In the genomic region with DNA sequence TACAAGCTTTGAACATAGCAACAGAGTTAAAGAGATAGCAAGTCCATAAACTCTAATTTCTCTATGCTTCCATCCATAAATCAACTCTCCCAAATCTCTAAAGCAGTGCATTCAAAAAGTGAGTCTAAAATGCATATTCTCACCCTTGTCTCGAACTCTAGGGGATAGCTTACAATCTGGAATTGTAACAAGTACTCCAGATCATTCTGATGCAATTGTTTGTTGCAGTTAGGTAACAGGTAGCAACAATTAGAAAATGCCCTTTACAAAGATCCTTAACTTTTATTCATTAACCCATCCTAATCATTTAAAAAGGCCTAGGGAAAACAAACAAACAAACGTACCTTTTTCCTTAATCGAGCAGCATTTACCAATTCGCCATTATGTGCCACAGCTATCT, we compare ENCODE assay signal across 19 cellular contexts. TPM values are rescaled to one million over a fixed set of nuclear protein-coding genes. Genes with fewer than 3 reads are reported as not detected.
DNase-seq lines count a peak whose midpoint lies in the region; ATAC-seq, FAIRE-seq and TF ChIP-seq lines count a peak whose summit lies in the region.
"Had no signal": no experiment of that assay in that cellular context is flagged by ENCODE, and none has a peak within 500 bp of the region (broad histone marks: within the 10 kb centered on the region; RNA-seq: fewer than 3 reads in every experiment).

No MANE protein-coding gene starts in this region.

- no peak for FAIRE-seq in K562 (lab: Jason Lieb, UNC)
- FAIRE-seq: GM12892 had no signal

- no peak for DNase-seq in GM23338 (ENCODE audit: low spot score)
- DNase-seq in H9: no peak
- DNase-seq in K562 (ENCODE audit: extremely low read depth in 1 of 4, low spot score in 3 of 4): no peak
- DNase-seq in left lobe of liver (ENCODE audit: low spot score): no peak
- DNase-seq in HK-2 (ENCODE audit: unreplicated experiment): no peak
- DNase-seq in NCI-H82 (lab: John Stamatoyannopoulos, UW): no peak
- no peak for DNase-seq in nucleus accumbens (lab: John Stamatoyannopoulos, UW)
- DNase-seq: Caco-2; CD4-positive, CD25-positive, alpha-beta regulatory T cell; CD8-positive, alpha-beta T cell; DMS153; DND-41; GM23248 had no signal

- H3K27me3 Mint-ChIP-seq in GM23338 (ENCODE audit: insufficient read depth, low read depth, poor library complexity) (peaks cover 2% of the 10 kb centered on the region), H9 (ENCODE audit: low read depth) (no peaks in the 10 kb centered on the region)
- H3K27me3 Mint-ChIP-seq: B cell; CD4-positive, CD25-positive, alpha-beta regulatory T cell had no signal

- H3K27ac ChIP-seq in GM23338 (ENCODE audit: low read depth): no peak overlapping the region
- H3K27ac ChIP-seq in H9 (ENCODE audit: insufficient read length, low read depth, low read length): no peak overlapping the region
- no peak overlapping the region for H3K27ac ChIP-seq in K562 (ENCODE audit: extremely low read depth, low read depth, low read length)
- H3K27ac ChIP-seq: BLaER1, C4-2B, GM23248 had no signal

- H3K4me3 ChIP-seq in GM23338: no peak overlapping the region
- no peak overlapping the region for H3K4me3 ChIP-seq in K562
- H3K4me3 ChIP-seq: BLaER1, GM23248, HAP-1 had no signal

- H3K56ac ChIP-seq in H9 (ENCODE audit: insufficient read length, low read depth, low read length): no peak overlapping the region

- TF ChIP-seq RAD21 in K562 (CRISPR knock-in tag; conservative IDR thresholded peaks at IDR 0.05 in 1 of 2, IDR thresholded peaks at IDR 0.05 in 1 of 2): no peak

- H4K5ac ChIP-seq in H9 (ENCODE audit: insufficient read length, low read depth, low read length): no peak overlapping the region

- no CpG with 5 or more reads among the region's 4 CpGs for WGBS in H9 (ENCODE audit: extremely low coverage, insufficient read length, low lambda C conversion rate)
- WGBS in K562 (ENCODE audit: insufficient coverage, low coverage, missing lambda C conversion rate): 90% methylated on average over 4 of the region's 4 CpGs

- ATAC-seq in GM23338 (no peak), K562 (no peak), left lobe of liver (peak; percentile 64), GM19035 (IDR thresholded peaks at IDR 0.05; ENCODE audit: unreplicated experiment) (no peak)
- ATAC-seq: CD8-positive, alpha-beta T cell had no signal

- no peak for TF ChIP-seq POLR2A in K562 (conservative IDR thresholded peaks at IDR 0.05)

- H3K4me1 ChIP-seq in GM23338 (ENCODE audit: insufficient read depth) (peaks cover 31% of the 10 kb centered on the region), H9 (ENCODE audit: insufficient read depth, low read length) (no peaks in the 10 kb centered on the region; the same call in 1 of the 2 replicates), K562 (replicated peaks in 1 of 2; ENCODE audit: control insufficient read depth in 2 of 2, insufficient read depth in 2 of 2, low read length in 2 of 2) (no peaks in the 10 kb centered on the region)

- H3K14ac ChIP-seq in H9 (ENCODE audit: insufficient read depth, low read length): no peak overlapping the region

- H2BK20ac ChIP-seq in H9 (ENCODE audit: low read depth, low read length, poor library complexity, severe bottlenecking): no peak overlapping the region

- H3K9me3 Mint-ChIP-seq in GM23338 (no peaks in the 10 kb centered on the region), H9 (no peaks in the 10 kb centered on the region)
- H3K9me3 Mint-ChIP-seq: CD4-positive, CD25-positive, alpha-beta regulatory T cell; CD8-positive, alpha-beta T cell had no signal

- no peak overlapping the region for H2BK120ac ChIP-seq in H9 (ENCODE audit: low read depth, low read length, poor library complexity, severe bottlenecking)

- TF ChIP-seq CTCF in GM23338 (conservative IDR thresholded peaks at IDR 0.05; ENCODE audit: low read depth in 2 of 2): no peak
- TF ChIP-seq CTCF in H9 (conservative IDR thresholded peaks at IDR 0.05): no peak
- TF ChIP-seq CTCF in K562 (IDR thresholded peaks at IDR 0.05 in 2 of 3, conservative IDR thresholded peaks at IDR 0.05 in 1 of 3; ENCODE audit: insufficient read depth in 2 of 3, low read depth in 1 of 3, low read length in 3 of 3): no peak

- H2BK15ac ChIP-seq in H9 (ENCODE audit: low read depth, low read length): no peak overlapping the region

- no peak overlapping the region for H3T11ph ChIP-seq in H9 (ENCODE audit: low read length)

- no peak for TF ChIP-seq EP300 in K562 (IDR thresholded peaks at IDR 0.05; ENCODE audit: low read length)

- no peak overlapping the region for H3K4ac ChIP-seq in H9 (ENCODE audit: low read depth, low read length)

- no peaks in the 10 kb centered on the region for H3K9me1 ChIP-seq in K562 (ENCODE audit: control insufficient read depth, insufficient read depth, low read length)

- H3K4me3 Mint-ChIP-seq in GM23338: no peak overlapping the region
- H3K4me3 Mint-ChIP-seq in H9: no peak overlapping the region
- H3K4me3 Mint-ChIP-seq: B cell; CD4-positive, CD25-positive, alpha-beta regulatory T cell; CD8-positive, alpha-beta T cell had no signal

- POLR2A ChIA-PET in K562 (lab: Yijun Ruan, JAX): no interaction called here

- peaks cover 58% of the 10 kb centered on the region for H3K36me3 Mint-ChIP-seq in GM23338 (ENCODE audit: low read depth)
- peaks cover 27 to 61% (median 55%) of the 10 kb centered on the region in 3 experiments for H3K36me3 Mint-ChIP-seq in H9 (ENCODE audit: insufficient read depth in 1 of 3, low read depth in 3 of 3)

- H3K9me2 ChIP-seq in GM23338 (ENCODE audit: insufficient read depth): no peaks in the 10 kb centered on the region

- H3K4me2 ChIP-seq in GM23338 (no peak overlapping the region), H9 (ENCODE audit: insufficient read depth, insufficient read length, low read length) (no peak overlapping the region), K562 (ENCODE audit: insufficient read depth, low read length) (no peak overlapping the region)
- H3K4me2 ChIP-seq: BLaER1 had no signal

- H3K9ac ChIP-seq in H9 (ENCODE audit: extremely low read depth, insufficient read length, low read length) (no peak overlapping the region), K562 (ENCODE audit: insufficient read depth in 1 of 2, low read depth in 2 of 2, low read length in 2 of 2) (no peak overlapping the region)
- H3K9ac ChIP-seq: BLaER1, GM23248 had no signal

- no peak overlapping the region for H4K91ac ChIP-seq in H9 (ENCODE audit: insufficient read length, low read depth, low read length)

- H3K27ac Mint-ChIP-seq in GM23338: peak overlapping the region; percentile 67
- H3K27ac Mint-ChIP-seq in H9: peak overlapping the region in 2 of 3 experiments; percentile 22 to 58; a peak in 2 of 7 replicates
- H3K27ac Mint-ChIP-seq: B cell; CD4-positive, CD25-positive, alpha-beta regulatory T cell; CD8-positive, alpha-beta T cell had no signal

- H3K18ac ChIP-seq in H9 (ENCODE audit: insufficient read length, low read depth, low read length): no peak overlapping the region

- no peak overlapping the region for H4K8ac ChIP-seq in H9 (replicated peaks; ENCODE audit: insufficient read length, low read depth, low read length)

- H3K79me1 ChIP-seq in H9 (ENCODE audit: insufficient read depth, low read depth, low read length, poor library complexity, severe bottlenecking): peaks cover 4% of the 10 kb centered on the region

- in situ Hi-C loops in K562 (cut with MboI): no loop called here

- no peaks in the 10 kb centered on the region for H3K9me3 ChIP-seq in H9 (ENCODE audit: control insufficient read depth, low read depth, low read length)
- H3K9me3 ChIP-seq in K562 (replicated peaks; ENCODE audit: control insufficient read depth, insufficient read depth, low read depth, low read length): no peaks in the 10 kb centered on the region
- H3K9me3 ChIP-seq: BLaER1, Caco-2, HAP-1 had no signal

- H3K36me3 ChIP-seq in GM23338 (ENCODE audit: insufficient read depth) (peaks cover 16% of the 10 kb centered on the region; the same call in 1 of the 2 replicates), K562 (ENCODE audit: control insufficient read depth, insufficient read depth, low read length) (peaks cover 72% of the 10 kb centered on the region)

- no peak overlapping the region for H3K23ac ChIP-seq in H9 (ENCODE audit: insufficient read length, low read depth, low read length)

- H3K79me2 ChIP-seq in GM23338 (replicated peaks; ENCODE audit: insufficient read depth) (peaks cover 50% of the 10 kb centered on the region), H9 (ENCODE audit: insufficient read depth, low read length) (peaks cover 9% of the 10 kb centered on the region; the same call in 1 of the 2 replicates), K562 (ENCODE audit: control insufficient read depth, insufficient read depth, low read length) (peaks cover 33% of the 10 kb centered on the region)

- H3K23me2 ChIP-seq in H9 (ENCODE audit: insufficient read length, low read depth, low read length, poor library complexity, severe bottlenecking): no peaks in the 10 kb centered on the region

- CTCF ChIA-PET in K562 (lab: Yijun Ruan, JAX; ENCODE audit: low intra/inter-chr PET ratio): no interaction called here

- no peaks in the 10 kb centered on the region for H3K27me3 ChIP-seq in GM23338 (ENCODE audit: insufficient read depth)
- H3K27me3 ChIP-seq in H9 (ENCODE audit: insufficient read depth, low read length): no peaks in the 10 kb centered on the region
- H3K27me3 ChIP-seq in K562 (ENCODE audit: control insufficient read depth in 2 of 2, insufficient read depth in 2 of 2, low read length in 2 of 2): no peaks in the 10 kb centered on the region
- H3K27me3 ChIP-seq: BLaER1 had no signal

- H3F3A ChIP-seq in GM23338 (replicated peaks; ENCODE audit: low read depth): no peaks in the 10 kb centered on the region

- BruUV-seq in K562 (replicated peaks; lab: Mats Ljungman, UMichigan): no TSS peak

- H2BK5ac ChIP-seq in H9 (ENCODE audit: insufficient read length, low read length): no peak overlapping the region

- H3K4me1 Mint-ChIP-seq in GM23338 (peaks cover 36% of the 10 kb centered on the region), H9 (peaks cover 25 to 33% of the 10 kb centered on the region in 2 experiments)
- H3K4me1 Mint-ChIP-seq: B cell had no signal

- no peak overlapping the region for H2AK5ac ChIP-seq in H9 (ENCODE audit: insufficient read length, low read length)

- H4K20me1 ChIP-seq in GM23338 (replicated peaks; ENCODE audit: insufficient read depth): peaks cover 15% of the 10 kb centered on the region; the same call in 1 of the 2 replicates
- H4K20me1 ChIP-seq in H9 (ENCODE audit: control insufficient read depth, insufficient read depth, insufficient read length): no peaks in the 10 kb centered on the region
- H4K20me1 ChIP-seq in K562 (replicated peaks; ENCODE audit: control insufficient read depth, insufficient read depth, low read length): no peaks in the 10 kb centered on the region

- H2AFZ ChIP-seq in GM23338 (no peak overlapping the region), H9 (ENCODE audit: low read length) (no peak overlapping the region), K562 (ENCODE audit: low read depth, low read length) (no peak overlapping the region)
- H2AFZ ChIP-seq: GM23248 had no signal

- intact Hi-C loops in K562 (cut with micrococcal nuclease): no loop called here

- no peak overlapping the region for H2BK12ac ChIP-seq in H9 (ENCODE audit: insufficient read length, low read depth, low read length)

RNA-seq across cellular contexts. Expression of a gene that starts 18.9 kb away (rescaled TPM):
- total RNA-seq in GM23338 (2014; rRNA removed; shearing (Covaris generic)): 10.8 and 12.2 TPM in 2 replicates
- 35.6 and 38.4 TPM in 2 replicates for polyA plus RNA-seq in GM23338 (2016; fragmentation: Nextera tagmentation; extraction: Ambion mirVana)
- 11.6 and 12.9 TPM in 2 replicates for total RNA-seq in H9 (2021)
- 23.6 and 58.4 TPM in 2 replicates for total RNA-seq in K562 (2011; cell fraction: chromatin; rRNA removed; ENCODE audit: low replicate concordance)
- 11.5 and 13.7 TPM in 2 replicates for total RNA-seq in K562 (2011; cell fraction: nucleolus; rRNA removed)
- total RNA-seq in K562 (2011; cell fraction: nucleoplasm; rRNA removed): 23.2 and 30.4 TPM in 2 replicates
- total RNA-seq in K562 (2014; rRNA removed): 7.7 and 11.1 TPM in 2 replicates
- 16.2 and 19.7 TPM in 2 replicates for total RNA-seq in K562 (2014; rRNA removed; fragmentation: Illumina TruSeq; extraction: Trizol)
- 12.6 and 13.7 TPM in 2 replicates for total RNA-seq in K562 (2015; rRNA removed; fragmentation: Illumina TruSeq; extraction: Trizol)
- total RNA-seq in K562 (2021): 9.3 and 14.1 TPM in 2 replicates
- polyA plus RNA-seq in K562 (2011; rRNA removed): 20.3 and 25.0 TPM in 2 replicates
- 4.5 and 11.3 TPM in 2 replicates for polyA plus RNA-seq in K562 (2011; cell fraction: cytosol; rRNA removed)
- polyA plus RNA-seq in K562 (2011; cell fraction: nucleus; rRNA removed): 14.2 and 26.2 TPM in 2 replicates
- polyA plus RNA-seq in K562 (2012): 6.4 and 6.5 TPM in 2 replicates
- polyA plus RNA-seq in K562 (2014; fragmentation: Illumina TruSeq; extraction: Trizol): 11.2 and 11.4 TPM in 2 replicates
- polyA plus RNA-seq in K562 (2014; fragmentation: Nextera tagmentation; extraction: Ambion mirVana): 10 to 100 TPM; 16.8 to 29.7 TPM
- polyA plus RNA-seq in K562 (2014; rRNA removed): 8.6 and 8.8 TPM in 2 replicates
- polyA minus RNA-seq in K562 (2011; rRNA and poly(A)+ RNA removed): 40.2 and 41.6 TPM in 2 replicates
- polyA minus RNA-seq in K562 (2011; cell fraction: cytosol; rRNA and poly(A)+ RNA removed): 6.3 and 9.5 TPM in 2 replicates
- 17.1 and 32.8 TPM in 2 replicates for polyA minus RNA-seq in K562 (2011; cell fraction: nucleus; rRNA and poly(A)+ RNA removed)
- total RNA-seq in left lobe of liver: 5.4 TPM

RNA-seq across cellular contexts. Expression of a gene that starts 29.3 kb away (rescaled TPM):
- total RNA-seq in GM23338 (2014; rRNA removed; shearing (Covaris generic)): 87.4 and 96.8 TPM in 2 replicates
- polyA plus RNA-seq in GM23338 (2016; fragmentation: Nextera tagmentation; extraction: Ambion mirVana) (56.3 and 63.0 TPM in 2 replicates), K562 (2011; rRNA removed) (59.3 and 64.8 TPM in 2 replicates), K562 (2014; fragmentation: Illumina TruSeq; extraction: Trizol) (53.3 and 57.2 TPM in 2 replicates), K562 (2014; fragmentation: Nextera tagmentation; extraction: Ambion mirVana) (10 to 100 TPM; 49.3 to 55.5 TPM), K562 (2014; rRNA removed) (36.2 and 41.7 TPM in 2 replicates)
- total RNA-seq in H9 (2021) (77.1 and 83.2 TPM in 2 replicates), K562 (2014; rRNA removed) (45.7 and 50.3 TPM in 2 replicates), K562 (2014; rRNA removed; fragmentation: Illumina TruSeq; extraction: Trizol) (70.9 and 73.9 TPM in 2 replicates), K562 (2015; rRNA removed; fragmentation: Illumina TruSeq; extraction: Trizol) (52.1 and 55.4 TPM in 2 replicates), K562 (2021) (75.5 and 75.8 TPM in 2 replicates), left lobe of liver (4.7 TPM)
- 16.8 and 38.4 TPM in 2 replicates for total RNA-seq in K562 (2011; cell fraction: chromatin; rRNA removed; ENCODE audit: low replicate concordance)
- 8.3 and 12.4 TPM in 2 replicates for total RNA-seq in K562 (2011; cell fraction: nucleolus; rRNA removed)
- total RNA-seq in K562 (2011; cell fraction: nucleoplasm; rRNA removed): 18.7 and 34.4 TPM in 2 replicates
- 11.1 and 20.7 TPM in 2 replicates for polyA plus RNA-seq in K562 (2011; cell fraction: cytosol; rRNA removed)
- 25.7 and 27.4 TPM in 2 replicates for polyA plus RNA-seq in K562 (2011; cell fraction: nucleus; rRNA removed)
- polyA plus RNA-seq in K562 (2012): 24.5 and 35.5 TPM in 2 replicates
- 63.7 and 64.8 TPM in 2 replicates for polyA minus RNA-seq in K562 (2011; rRNA and poly(A)+ RNA removed)
- polyA minus RNA-seq in K562 (2011; cell fraction: cytosol; rRNA and poly(A)+ RNA removed): 35.0 and 42.0 TPM in 2 replicates
- polyA minus RNA-seq in K562 (2011; cell fraction: nucleus; rRNA and poly(A)+ RNA removed): 14.9 and 27.1 TPM in 2 replicates

RNA-seq across cellular contexts. Expression of a gene that starts 29.9 kb away (rescaled TPM):
- total RNA-seq in GM23338 (2014; rRNA removed; shearing (Covaris generic)): 366 and 390 TPM in 2 replicates
- polyA plus RNA-seq in GM23338 (2016; fragmentation: Nextera tagmentation; extraction: Ambion mirVana): 260 and 300 TPM in 2 replicates
- total RNA-seq in H9 (2021): 391 and 392 TPM in 2 replicates
- total RNA-seq in K562 (2011; cell fraction: chromatin; rRNA removed; ENCODE audit: low replicate concordance): 79.1 and 160 TPM in 2 replicates
- total RNA-seq in K562 (2011; cell fraction: nucleolus; rRNA removed): 41.7 and 48.4 TPM in 2 replicates
- total RNA-seq in K562 (2011; cell fraction: nucleoplasm; rRNA removed): 91.3 and 181 TPM in 2 replicates
- 127 and 147 TPM in 2 replicates for total RNA-seq in K562 (2014; rRNA removed)
- 302 and 365 TPM in 2 replicates for total RNA-seq in K562 (2014; rRNA removed; fragmentation: Illumina TruSeq; extraction: Trizol)
- 247 and 260 TPM in 2 replicates for total RNA-seq in K562 (2015; rRNA removed; fragmentation: Illumina TruSeq; extraction: Trizol)
- total RNA-seq in K562 (2021): 387 and 392 TPM in 2 replicates
- polyA plus RNA-seq in K562 (2011; rRNA removed): 467 and 587 TPM in 2 replicates
- 218 and 393 TPM in 2 replicates for polyA plus RNA-seq in K562 (2011; cell fraction: cytosol; rRNA removed)
- 127 and 173 TPM in 2 replicates for polyA plus RNA-seq in K562 (2011; cell fraction: nucleus; rRNA removed)
- 209 and 259 TPM in 2 replicates for polyA plus RNA-seq in K562 (2012)
- polyA plus RNA-seq in K562 (2014; fragmentation: Illumina TruSeq; extraction: Trizol): 399 and 469 TPM in 2 replicates
- polyA plus RNA-seq in K562 (2014; fragmentation: Nextera tagmentation; extraction: Ambion mirVana): 100 to 1,000 TPM; 385 to 490 TPM
- polyA plus RNA-seq in K562 (2014; rRNA removed): 353 and 354 TPM in 2 replicates
- 322 and 325 TPM in 2 replicates for polyA minus RNA-seq in K562 (2011; rRNA and poly(A)+ RNA removed)
- polyA minus RNA-seq in K562 (2011; cell fraction: cytosol; rRNA and poly(A)+ RNA removed): 97.4 and 119 TPM in 2 replicates
- 63.0 and 105 TPM in 2 replicates for polyA minus RNA-seq in K562 (2011; cell fraction: nucleus; rRNA and poly(A)+ RNA removed)
- total RNA-seq in left lobe of liver: 46.4 TPM
